8 cellular contexts compared by ENCODE assay signal in the genomic region with DNA sequence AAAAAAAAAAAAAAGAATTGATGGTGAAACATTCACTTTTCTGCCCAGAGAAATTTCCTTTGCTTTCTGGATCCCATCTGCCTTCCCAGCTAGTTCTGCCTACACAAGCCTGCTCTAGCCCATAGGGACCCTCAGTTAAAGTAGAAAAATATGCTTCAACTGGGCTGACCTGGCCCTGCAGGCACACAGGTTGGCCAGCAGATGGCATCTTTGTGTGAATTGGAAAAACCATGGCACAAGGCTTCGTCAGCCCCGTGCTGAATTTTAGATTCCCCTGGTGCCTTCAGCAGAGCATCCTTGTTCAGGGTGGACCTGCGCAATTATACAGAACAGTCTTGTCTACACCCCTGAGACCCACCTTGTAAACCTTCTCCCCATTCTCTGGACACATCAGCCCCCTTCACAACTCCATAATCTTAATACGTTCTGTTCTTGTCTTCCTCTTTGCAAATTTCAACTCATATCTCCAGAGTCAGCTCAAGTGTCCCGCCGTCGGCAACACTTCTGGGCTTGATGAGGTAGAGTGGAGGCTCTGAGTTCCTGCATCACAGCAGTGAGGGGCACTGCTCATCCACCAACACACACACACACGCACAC.
DNase-seq lines count a peak whose midpoint lies in the region; ATAC-seq, FAIRE-seq and TF ChIP-seq lines count a peak whose summit lies in the region.

No MANE protein-coding gene starts in this region.

- H3K27ac ChIP-seq in PC-9: no peak overlapping the region
- H3K27ac ChIP-seq in small intestine (ENCODE audit: low read depth in 1 of 2, low read length in 1 of 2): no peak overlapping the region

- H3K4me3 Mint-ChIP-seq in Calu3 (ENCODE audit: low read depth, unreplicated experiment): no peak overlapping the region

- H3K27me3 ChIP-seq in PC-9 (ENCODE audit: insufficient read depth, low read depth) (no peaks in the 10 kb centered on the region), small intestine (ENCODE audit: control insufficient read depth in 2 of 2, insufficient read depth in 2 of 2, low read length in 2 of 2) (peaks cover 0 to 5% of the 10 kb centered on the region in 2 donors)

- H3K36me3 ChIP-seq in PC-9 (ENCODE audit: low read depth) (no peaks in the 10 kb centered on the region), small intestine (ENCODE audit: control insufficient read depth in 2 of 2, insufficient read depth in 2 of 2, low read length in 2 of 2) (no peaks in the 10 kb centered on the region)

- H3K4me2 ChIP-seq in PC-9: no peak overlapping the region

- no peak overlapping the region for H3K27ac Mint-ChIP-seq in Calu3 (ENCODE audit: unreplicated experiment)

- H3K36me3 Mint-ChIP-seq in Calu3 (ENCODE audit: insufficient read depth, unreplicated experiment): no peaks in the 10 kb centered on the region

- H3K79me2 ChIP-seq in PC-9 (ENCODE audit: low read depth): no peaks in the 10 kb centered on the region

- intact Hi-C loops in Calu3 (cut with micrococcal nuclease; ENCODE audit: unreplicated experiment) (loop anchor here (2.0 kb wide), 2 partner anchors 156 to 662 kb away; no protein-coding TSS in a partner anchor), PC-9 (cut with micrococcal nuclease; ENCODE audit: unreplicated experiment) (loop anchor here (5.0 kb wide), 1 partner anchor 156 kb away; no protein-coding TSS in a partner anchor), head of caudate nucleus (cut with DNase I) (no loop called here)

- no peaks in the 10 kb centered on the region for H4K20me1 ChIP-seq in PC-9 (ENCODE audit: insufficient read depth)

- H3K4me1 Mint-ChIP-seq in Calu3 (ENCODE audit: low read depth, unreplicated experiment): peaks cover 8% of the 10 kb centered on the region

- no peaks in the 10 kb centered on the region for H3K27me3 Mint-ChIP-seq in Calu3 (ENCODE audit: unreplicated experiment)

- no peaks in the 10 kb centered on the region for H3K9me2 ChIP-seq in PC-9 (ENCODE audit: insufficient read depth)

- no peak overlapping the region for H3K4me3 ChIP-seq in PC-9
- H3K4me3 ChIP-seq in small intestine (ENCODE audit: low read depth in 1 of 2, low read length in 2 of 2): no peak overlapping the region

- H3K9me3 ChIP-seq in PC-9 (ENCODE audit: insufficient read depth, low read depth) (no peaks in the 10 kb centered on the region), small intestine (ENCODE audit: control insufficient read depth, low read depth) (no peaks in the 10 kb centered on the region)

- DNase-seq in Calu3: peak; percentile 59
- DNase-seq in PC-9: peak in 1 of 2 experiments; percentile 34
- DNase-seq in activated effector memory CD4-positive, alpha-beta T cell treated with anti-CD3 and anti-CD28 coated beads, Interleukin-2, amount 50 U/mL, for 16 hours: peak; percentile 81
- peak in 32 of 42 donors; percentile 11 to 69 (median 37) for DNase-seq in head of caudate nucleus
- peak; percentile 29 for DNase-seq in small intestine
- no peak for DNase-seq in GOT3 (lab: John Stamatoyannopoulos, UW)

- H3K9me3 Mint-ChIP-seq in Calu3 (ENCODE audit: low read depth, unreplicated experiment): no peaks in the 10 kb centered on the region

- 39 to 46% (median 45%) methylated on average over 8 of the region's 8 CpGs for WGBS in small intestine, 3 donors

- BruUV-seq in Calu3 (replicated peaks; lab: Mats Ljungman, UMichigan) (no TSS peak), PC-9 (replicated peaks; lab: Mats Ljungman, UMichigan) (no TSS peak)

- TF ChIP-seq CTCF in Calu3 (IDR thresholded peaks at IDR 0.05; ENCODE audit: unreplicated experiment) (peak; percentile 86), PC-9 (conservative IDR thresholded peaks at IDR 0.05) (peak; percentile 91)

- FAIRE-seq in small intestine (lab: Jason Lieb, UNC): no peak

- H2AFZ ChIP-seq in PC-9: no peak overlapping the region

- POLR2A ChIA-PET in PC-9 (lab: Charles Lee; ENCODE audit: unreplicated experiment): no interaction called here

- no peaks in the 10 kb centered on the region for H3K4me1 ChIP-seq in PC-9 (replicated peaks; ENCODE audit: insufficient read depth)
- no peaks in the 10 kb centered on the region for H3K4me1 ChIP-seq in small intestine (ENCODE audit: control insufficient read depth in 2 of 2, insufficient read depth in 1 of 2, low read depth in 1 of 2, low read length in 1 of 2)

- CTCF ChIA-PET in Calu3 (lab: Charles Lee): no interaction called here
- CTCF ChIA-PET in PC-9 (lab: Charles Lee): interaction anchor here (0.6 to 0.7 kb wide), 4 partner anchors 9 to 1481 kb away, joined by 3 to 12 read pairs (median 5); no protein-coding TSS in a partner anchor

- H3F3A ChIP-seq in PC-9 (ENCODE audit: insufficient read depth, low read depth): no peaks in the 10 kb centered on the region

- ATAC-seq in GM19043 (IDR thresholded peaks at IDR 0.05; ENCODE audit: low read depth, unreplicated experiment): peak; percentile 91
- ATAC-seq in HG03159 (IDR thresholded peaks at IDR 0.05; ENCODE audit: unreplicated experiment): peak; percentile 95
